ENCODE assay signal across 1 cellular context in genomic region chr5:160185954-160186353, GRCh38.
TF ChIP-seq lines count a peak whose summit lies in the region.

No MANE protein-coding gene starts in this region.

TF ChIP-seq in WTC11, 78 proteins besides CTCF, POLR2A, EP300 and RAD21 (continued from another document):
- TF ChIP-seq PRDM15 (CRISPR knock-in tag; IDR thresholded peaks at IDR 0.05) = no peak
- TF ChIP-seq GRHL2 (CRISPR knock-in tag; IDR thresholded peaks at IDR 0.05; ENCODE audit: insufficient replicate concordance, severe bottlenecking) = no peak
- TF ChIP-seq ZNF263 (CRISPR knock-in tag; IDR thresholded peaks at IDR 0.05; ENCODE audit: low read depth) = no peak
- TF ChIP-seq HMGXB4 (CRISPR knock-in tag; IDR thresholded peaks at IDR 0.05) = no peak
TF ChIP-seq in WTC11: peak in this region for 0.
